7 cellular contexts compared by ENCODE assay signal in the genomic region with DNA sequence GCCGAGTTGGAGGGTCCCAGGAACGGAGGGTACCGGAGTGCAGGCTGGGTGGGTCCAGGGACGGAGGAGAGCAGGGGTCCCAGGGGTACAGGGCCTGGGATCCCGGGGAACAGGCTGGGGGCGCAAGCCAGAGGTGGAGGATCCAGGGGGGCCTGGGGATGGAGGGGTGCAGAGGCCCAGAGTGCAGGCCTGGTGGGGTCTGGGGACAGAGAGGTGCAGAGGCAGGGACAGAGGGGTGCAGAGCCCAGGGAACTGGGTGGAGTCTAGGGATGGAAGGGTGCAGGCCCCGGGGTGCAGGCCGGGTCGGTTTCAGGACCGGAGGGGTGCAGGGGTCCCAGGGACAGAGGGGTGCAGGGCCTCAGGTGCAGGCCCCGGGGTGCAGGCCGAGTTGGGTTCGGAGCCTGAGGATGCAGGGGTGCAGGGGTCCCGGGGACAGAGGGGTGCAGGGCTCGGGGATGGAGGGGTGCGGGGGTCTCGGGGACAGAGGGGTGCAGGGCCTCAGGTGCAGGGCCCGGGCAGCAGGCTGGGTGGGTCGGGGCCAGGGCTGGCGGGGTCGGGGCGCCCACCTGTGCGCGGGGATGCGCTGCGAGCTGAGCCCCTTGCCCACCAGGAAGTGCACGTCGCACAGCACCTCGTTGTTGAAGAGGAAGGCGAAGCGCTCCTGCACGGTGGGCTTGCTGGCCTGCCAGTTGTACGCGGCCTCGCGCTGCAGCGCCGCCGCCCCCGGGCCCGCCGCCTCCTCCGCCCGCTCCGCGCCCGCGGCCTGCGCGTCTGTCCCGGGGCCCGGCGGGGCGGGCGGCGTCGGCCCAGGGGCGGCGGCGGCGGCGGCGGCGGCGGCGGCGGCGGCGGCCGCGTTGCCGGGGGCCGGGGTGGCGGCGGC. TPM values are rescaled to one million over a fixed set of nuclear protein-coding genes. Genes with fewer than 3 reads are reported as not detected.
DNase-seq lines count a peak whose midpoint lies in the region; ATAC-seq and TF ChIP-seq lines count a peak whose summit lies in the region.

No MANE protein-coding gene starts in this region.

- no peak for TF ChIP-seq CTCF in GM13976 (IDR thresholded peaks at IDR 0.05; ENCODE audit: borderline replicate concordance, control extremely low read depth, extremely low read depth, insufficient read depth, missing control alignments)
- no peak for TF ChIP-seq CTCF in PC-3 (conservative IDR thresholded peaks at IDR 0.05; ENCODE audit: low read depth, low read length)
- no peak for TF ChIP-seq CTCF in lower leg skin (IDR thresholded peaks at IDR 0.05)
- no peak for TF ChIP-seq CTCF in tibial nerve (IDR thresholded peaks at IDR 0.05)

- peak; percentile 81 for DNase-seq in GM13976 (ENCODE audit: low spot score)
- DNase-seq in PC-3, result no peak
- DNase-seq in central memory CD8-positive, alpha-beta T cell (ENCODE audit: low spot score in 2 of 2), result no peak
- DNase-seq in lower leg skin (ENCODE audit: low spot score in 2 of 2), result no peak
- no peak for DNase-seq in tibial nerve (ENCODE audit: low spot score in 2 of 2)
- DNase-seq in NCI-H2081 treated with DMSO at 0.1 percent for 48 hours (lab: John Stamatoyannopoulos, UW), result no peak
- DNase-seq in NCI-H2107 (lab: John Stamatoyannopoulos, UW), result no peak

- TF ChIP-seq POLR2A in lower leg skin (IDR thresholded peaks at IDR 0.05) (no peak), tibial nerve (IDR thresholded peaks at IDR 0.05) (no peak)

- TF ChIP-seq EP300 in tibial nerve (IDR thresholded peaks at IDR 0.05), result no peak

- H3K9ac ChIP-seq in PC-3 (ENCODE audit: low read length), result peak overlapping the region; percentile 75

- BruUV-seq in PC-3 (replicated peaks; lab: Mats Ljungman, UMichigan), result no TSS peak

- H3K27ac ChIP-seq in PC-3 (ENCODE audit: low read length) (no peak overlapping the region), tibial nerve (peak overlapping the region; percentile 67 to 89 (median 71))

- H3K36me3 ChIP-seq in PC-3 (ENCODE audit: low read depth, low read length) (no peaks in the 10 kb centered on the region), tibial nerve (peaks cover 0 to 32% (median 0%) of the 10 kb centered on the region in 3 donors)

- no peaks in the 10 kb centered on the region for H3K9me3 ChIP-seq in PC-3 (ENCODE audit: low read length)
- no peaks in the 10 kb centered on the region for H3K9me3 ChIP-seq in tibial nerve

- H3K79me2 ChIP-seq in PC-3 (ENCODE audit: low read length), result peaks cover 35% of the 10 kb centered on the region

- H3K27me3 Mint-ChIP-seq in central memory CD8-positive, alpha-beta T cell, result no peaks in the 10 kb centered on the region

- H3K36me3 Mint-ChIP-seq in central memory CD8-positive, alpha-beta T cell (ENCODE audit: insufficient read depth), result peaks cover 9% of the 10 kb centered on the region

- intact Hi-C loops in PC-3 (cut with micrococcal nuclease) (no loop called here), lower leg skin (cut with DNase I; ENCODE audit: low total_unique reads) (loop anchor here (5.0 kb wide), 1 partner anchor 57 kb away; no protein-coding TSS in a partner anchor)

- no peaks in the 10 kb centered on the region for H3K9me3 Mint-ChIP-seq in central memory CD8-positive, alpha-beta T cell

- H3F3A ChIP-seq in PC-3 (ENCODE audit: low read length, unreplicated experiment), result no peaks in the 10 kb centered on the region

- WGBS in lower leg skin, 2 donors, result 19 to 26% methylated on average over 17 to 29 of the region's 75 CpGs
- WGBS in tibial nerve, 2 donors, result 11 to 14% methylated on average over 22 to 31 of the region's 75 CpGs

- no peaks in the 10 kb centered on the region for H3K27me3 ChIP-seq in PC-3 (ENCODE audit: low read length)
- no peaks in the 10 kb centered on the region for H3K27me3 ChIP-seq in tibial nerve

- peak overlapping the region; percentile 57 for H3K27ac Mint-ChIP-seq in central memory CD8-positive, alpha-beta T cell (ENCODE audit: low read depth)

- no peaks in the 10 kb centered on the region for H4K20me1 ChIP-seq in PC-3 (ENCODE audit: low read length)

- POLR2A ChIA-PET in PC-3 (lab: Charles Lee; ENCODE audit: unreplicated experiment), result no interaction called here

- peak overlapping the region; percentile 74 for H3K4me3 ChIP-seq in PC-3 (ENCODE audit: low read length)
- H3K4me3 ChIP-seq in lower leg skin (ENCODE audit: low read depth, poor library complexity, severe bottlenecking), result peak overlapping the region; percentile 17
- peak overlapping the region; percentile 54 to 82 (median 65) for H3K4me3 ChIP-seq in tibial nerve

- no peaks in the 10 kb centered on the region for H3K9me2 ChIP-seq in PC-3 (replicated peaks; ENCODE audit: low read length)

- H3K4me3 Mint-ChIP-seq in central memory CD8-positive, alpha-beta T cell, result peak overlapping the region; percentile 77

- in situ Hi-C loops in GM13976 (cut with MboI; ENCODE audit: low sequenced_read_pairs, unreplicated experiment), result no loop called here

- CTCF ChIA-PET in PC-3 (lab: Charles Lee), result no interaction called here

- peaks cover 33% of the 10 kb centered on the region for H3K4me1 Mint-ChIP-seq in central memory CD8-positive, alpha-beta T cell

- H3K4me1 ChIP-seq in PC-3 (ENCODE audit: insufficient read depth, low read length) (peaks cover 3% of the 10 kb centered on the region; the same call in 1 of the 2 replicates), tibial nerve (peaks cover 0 to 44% (median 14%) of the 10 kb centered on the region in 4 donors)

- peak; percentile 42 for ATAC-seq in PC-3
- peak; percentile 34 for ATAC-seq in central memory CD8-positive, alpha-beta T cell (replicated peaks; ENCODE audit: extremely low read depth, poor library complexity, severe bottlenecking)

- peak overlapping the region; percentile 83 for H3K4me2 ChIP-seq in PC-3 (ENCODE audit: low read length)

- H2AFZ ChIP-seq in PC-3 (ENCODE audit: low read length), result no peak overlapping the region

RNA-seq across cellular contexts. Expression of gene BTBD2, which starts 0.5 kb away (rescaled TPM):
- total RNA-seq in PC-3 (2014; rRNA removed) (72.0 and 94.0 TPM in 2 replicates), lower leg skin (10 to 100 TPM; 85.0 to 99.3 (median 94.9) TPM), tibial nerve (10 to 100 TPM; 54.0 to 94.5 (median 73.5) TPM)

RNA-seq across cellular contexts. Expression of gene MKNK2, which starts 36.1 kb away (rescaled TPM):
- 95.4 and 96.8 TPM in 2 replicates for total RNA-seq in PC-3 (2014; rRNA removed)
- 100 to 1,000 TPM; 224 to 367 (median 251) TPM for total RNA-seq in lower leg skin
- 100 to 1,000 TPM; 126 to 265 (median 152) TPM for total RNA-seq in tibial nerve

Comparison
In these comparisons a context has a peak if more than half of its experiments do, and no peak if none do; other contexts are left out.
1. H3K4me3 ChIP-seq: peak in every context shown above with its lines; median percentile 74 in PC-3; 65 in tibial nerve; 17 in lower leg skin.